8 cellular contexts compared by ENCODE assay signal in the genomic region with DNA sequence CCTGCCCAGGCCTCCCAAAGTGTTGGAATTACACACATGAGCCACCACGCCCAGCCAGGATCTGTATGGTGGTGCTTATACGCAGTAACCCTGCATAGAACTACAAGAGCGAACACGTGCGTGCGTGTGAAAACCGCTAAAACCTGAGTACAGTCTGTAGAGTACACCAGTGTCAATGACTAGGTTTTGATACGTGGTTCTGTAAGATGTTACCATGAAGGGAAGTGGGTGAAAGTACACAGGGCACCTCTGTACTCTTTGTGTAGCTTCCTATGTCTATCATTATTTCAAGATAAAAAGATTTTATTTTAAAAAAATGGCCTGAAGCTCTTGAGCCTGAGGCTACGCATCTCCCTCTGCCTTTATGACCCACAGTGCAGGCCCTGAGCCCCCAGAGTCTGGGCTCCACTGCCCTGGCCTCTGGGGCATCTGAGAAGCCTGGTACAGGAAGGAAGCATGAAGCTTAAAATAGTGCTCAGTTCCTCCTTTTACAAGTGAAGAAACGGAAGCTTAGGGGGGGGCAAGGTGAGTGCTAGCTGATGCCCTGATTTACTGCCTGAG. TPM values are rescaled to one million over a fixed set of nuclear protein-coding genes. Genes with fewer than 3 reads are reported as not detected.
DNase-seq lines count a peak whose midpoint lies in the region; ATAC-seq, FAIRE-seq and TF ChIP-seq lines count a peak whose summit lies in the region.

No MANE protein-coding gene starts in this region.

- peaks cover 29% of the 10 kb centered on the region for H3K4me1 ChIP-seq in DOHH2 (ENCODE audit: control insufficient read depth, low read length)

- intact Hi-C loops in activated T-helper 1 cell treated with anti-CD3 and anti-CD28 coated beads, Interleukin-12 subunit alpha, Interleukin-12 subunit beta, Interleukin-2, Interleukin-4 antibody, amounts not matched to agents 30 ng/mL and 10 ng/mL and 1 ng/mL, durations not matched to agents 14 hours and 24 hours and 36 hours (cut with micrococcal nuclease) = loop anchor here (1.0 kb wide), 1 partner anchor 18 kb away; no protein-coding TSS in a partner anchor
- intact Hi-C loops in Right ventricle myocardium inferior (cut with DNase I) = no loop called here

- H3K4me3 Mint-ChIP-seq in activated T-helper 1 cell treated with anti-CD3 and anti-CD28 coated beads, Interleukin-12 subunit alpha, Interleukin-12 subunit beta, Interleukin-2, Interleukin-4 antibody, amounts not matched to agents 30 ng/mL and 10 ng/mL and 1 ng/mL, durations not matched to agents 14 hours and 24 hours and 36 hours = no peak overlapping the region

- peak overlapping the region; percentile 72 for H3K27ac Mint-ChIP-seq in activated T-helper 1 cell treated with anti-CD3 and anti-CD28 coated beads, Interleukin-12 subunit alpha, Interleukin-12 subunit beta, Interleukin-2, Interleukin-4 antibody, amounts not matched to agents 30 ng/mL and 10 ng/mL and 1 ng/mL, durations not matched to agents 14 hours and 24 hours and 36 hours

- H3K36me3 Mint-ChIP-seq in activated T-helper 1 cell treated with anti-CD3 and anti-CD28 coated beads, Interleukin-12 subunit alpha, Interleukin-12 subunit beta, Interleukin-2, Interleukin-4 antibody, amounts not matched to agents 30 ng/mL and 10 ng/mL and 1 ng/mL, durations not matched to agents 14 hours and 24 hours and 36 hours (ENCODE audit: low read depth) = peaks cover 12% of the 10 kb centered on the region

- peaks cover 67% of the 10 kb centered on the region for H3K4me1 Mint-ChIP-seq in activated T-helper 1 cell treated with anti-CD3 and anti-CD28 coated beads, Interleukin-12 subunit alpha, Interleukin-12 subunit beta, Interleukin-2, Interleukin-4 antibody, amounts not matched to agents 30 ng/mL and 10 ng/mL and 1 ng/mL, durations not matched to agents 14 hours and 24 hours and 36 hours (ENCODE audit: low read depth)

- peak overlapping the region; percentile 56 for H3K4me3 ChIP-seq in DOHH2 (ENCODE audit: low read length)

- no peaks in the 10 kb centered on the region for H3K27me3 ChIP-seq in DOHH2 (ENCODE audit: control insufficient read depth, low read length)

- H3F3A ChIP-seq in DOHH2 (ENCODE audit: control insufficient read depth, insufficient read depth) = peaks cover 4% of the 10 kb centered on the region; the same call in 1 of the 2 replicates

- H4K20me1 ChIP-seq in DOHH2 (ENCODE audit: control insufficient read depth, insufficient read depth, low read depth, low read length) = no peaks in the 10 kb centered on the region

- peak; percentile 87 for ATAC-seq in GM19455 (IDR thresholded peaks at IDR 0.05; ENCODE audit: unreplicated experiment)
- peak; percentile 76 for ATAC-seq in HG03439 (IDR thresholded peaks at IDR 0.05; ENCODE audit: unreplicated experiment)
- ATAC-seq in Right ventricle myocardium inferior = no peak

- H3K9me3 ChIP-seq in DOHH2 (ENCODE audit: control insufficient read depth, insufficient read depth, low read length) = peaks cover 12% of the 10 kb centered on the region

- peaks cover 2% of the 10 kb centered on the region; the same call in 1 of the 2 replicates for H3K79me2 ChIP-seq in DOHH2 (ENCODE audit: control insufficient read depth, low read length)

- H3K27me3 Mint-ChIP-seq in activated T-helper 1 cell treated with anti-CD3 and anti-CD28 coated beads, Interleukin-12 subunit alpha, Interleukin-12 subunit beta, Interleukin-2, Interleukin-4 antibody, amounts not matched to agents 30 ng/mL and 10 ng/mL and 1 ng/mL, durations not matched to agents 14 hours and 24 hours and 36 hours (ENCODE audit: insufficient read depth) = no peaks in the 10 kb centered on the region

- H3K9me2 ChIP-seq in DOHH2 (replicated peaks; ENCODE audit: control insufficient read depth, low read length) = no peaks in the 10 kb centered on the region

- peak overlapping the region; percentile 74 for H3K4me2 ChIP-seq in DOHH2 (ENCODE audit: low read length)

- TF ChIP-seq POLR2A in H54 (IDR thresholded peaks at IDR 0.05; ENCODE audit: low read depth, low read length) = no peak

- peaks cover 23% of the 10 kb centered on the region for H3K36me3 ChIP-seq in DOHH2 (ENCODE audit: control insufficient read depth, low read length)

- no peak for TF ChIP-seq CTCF in DOHH2 (IDR thresholded peaks at IDR 0.05; ENCODE audit: low read depth, low read length, poor library complexity, severe bottlenecking)

- FAIRE-seq in H54 (lab: Jason Lieb, UNC) = no peak

- H3K9me3 Mint-ChIP-seq in activated T-helper 1 cell treated with anti-CD3 and anti-CD28 coated beads, Interleukin-12 subunit alpha, Interleukin-12 subunit beta, Interleukin-2, Interleukin-4 antibody, amounts not matched to agents 30 ng/mL and 10 ng/mL and 1 ng/mL, durations not matched to agents 14 hours and 24 hours and 36 hours = peaks cover 3% of the 10 kb centered on the region

- peak overlapping the region; percentile 36 for H3K27ac ChIP-seq in DOHH2 (ENCODE audit: low read depth, low read length)

- peak; percentile 35 for DNase-seq in activated T-helper 1 cell treated with anti-CD3 and anti-CD28 coated beads, Interleukin-12 subunit alpha, Interleukin-12 subunit beta, Interleukin-2, Interleukin-4 antibody, amounts not matched to agents 30 ng/mL and 10 ng/mL and 1 ng/mL, durations not matched to agents 14 hours and 24 hours and 36 hours (ENCODE audit: low spot score)
- DNase-seq in GM03348 (ENCODE audit: low spot score) (no peak), H54 (ENCODE audit: insufficient read length, low spot score) (no peak), Right ventricle myocardium inferior (ENCODE audit: missing footprints) (no peak), COLO829 (ENCODE audit: low spot score) (no peak)

RNA-seq across cellular contexts. Expression of a gene that starts 21.6 kb away (rescaled TPM):
- 1.1 and 1.2 TPM in 2 replicates for total RNA-seq in activated T-helper 1 cell treated with anti-CD3 and anti-CD28 coated beads, Interleukin-12 subunit alpha, Interleukin-12 subunit beta, Interleukin-2, Interleukin-4 antibody, amounts not matched to agents 30 ng/mL and 10 ng/mL and 1 ng/mL, durations not matched to agents 14 hours and 24 hours and 36 hours
- total RNA-seq in Right ventricle myocardium inferior = 1.1 TPM
